In the genomic region with DNA sequence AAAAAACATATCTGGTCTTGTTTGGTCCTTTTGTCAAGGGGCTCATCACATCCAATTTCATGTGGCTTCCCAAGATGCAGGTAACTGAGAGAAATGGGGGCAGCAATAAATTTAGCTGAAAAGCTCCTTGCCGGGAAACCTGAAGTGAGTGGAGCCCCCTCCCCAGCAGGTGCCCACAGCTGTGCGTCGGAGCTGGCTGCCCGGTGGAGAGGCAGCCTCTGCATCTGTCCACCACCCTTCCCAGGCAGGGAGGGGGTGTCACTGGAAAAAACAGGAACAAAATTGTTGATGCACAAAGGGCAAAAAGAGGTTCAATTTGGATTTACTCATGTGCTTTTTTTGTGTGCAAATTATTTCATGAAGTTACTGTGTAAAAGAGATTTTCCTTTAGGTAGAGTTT, we compare ENCODE assay signal across 14 cellular contexts.
"Had no signal": no experiment of that assay in that cellular context is flagged by ENCODE, and none has a peak within 500 bp of the region (broad histone marks: within the 10 kb centered on the region; RNA-seq: fewer than 3 reads in every experiment).

No MANE protein-coding gene starts in this region.

- H3K4me3 ChIP-seq: heart left ventricle, pancreas, stomach, thoracic aorta had no signal

- H3K27ac Mint-ChIP-seq: effector memory CD8-positive, alpha-beta T cell had no signal

- H3K9me3 ChIP-seq: breast epithelium, heart left ventricle, pancreas, stomach, thoracic aorta had no signal

- H3K4me1 ChIP-seq: breast epithelium, pancreas, stomach had no signal

- H3K36me3 ChIP-seq: breast epithelium, heart left ventricle, pancreas, stomach, thoracic aorta had no signal

- H3K27me3 ChIP-seq: breast epithelium, heart left ventricle, pancreas, stomach had no signal

- DNase-seq: activated CD4-positive, alpha-beta T cell treated with anti-CD3 and anti-CD28 coated beads, Interleukin-2, amount 50 U/mL, for 1 hour; activated naive CD4-positive, alpha-beta T cell treated with Interleukin-2 at 50 U/mL for 16 hours; anterior cingulate cortex; dermis blood vessel endothelial cell; effector memory CD8-positive, alpha-beta T cell; heart left ventricle; left colon; stimulated activated CD4-positive, alpha-beta T cell treated with anti-CD3 and anti-CD28 coated beads, Interleukin-12 subunit alpha, Interleukin-12 subunit beta, amount 100 ng/mL, for 4 hours; stimulated activated CD4-positive, alpha-beta T cell treated with anti-CD3 and anti-CD28 coated beads, Interleukin-2, amount 100 ng/mL, for 24 hours; stomach; SW 1271 had no signal

- ATAC-seq: effector memory CD8-positive, alpha-beta T cell; left colon; pancreas had no signal

- H3K27ac ChIP-seq: pancreas, stomach, thoracic aorta had no signal

- H3K4me3 Mint-ChIP-seq: effector memory CD8-positive, alpha-beta T cell had no signal

- H3K9me3 Mint-ChIP-seq: effector memory CD8-positive, alpha-beta T cell had no signal
